In genomic region chrX:19833034-19833677, GRCh38 we compare ENCODE assay signal across 20 cellular contexts. TPM values are rescaled to one million over a fixed set of nuclear protein-coding genes. Genes with fewer than 3 reads are reported as not detected.
DNase-seq lines count a peak whose midpoint lies in the region; ATAC-seq and TF ChIP-seq lines count a peak whose summit lies in the region.
"Had no signal": no experiment of that assay in that cellular context is flagged by ENCODE, and none has a peak within 500 bp of the region (broad histone marks: within the 10 kb centered on the region; RNA-seq: fewer than 3 reads in every experiment).

No MANE protein-coding gene starts in this region.

- in situ Hi-C loops in GM13977 (cut with MboI; ENCODE audit: low pct_unique_long_range_greater_than_20kb, low sequenced_read_pairs, unreplicated experiment) = no loop called here

- TF ChIP-seq CTCF in Caco-2 (IDR thresholded peaks at IDR 0.05; ENCODE audit: insufficient read depth in 1 of 2, low read depth in 1 of 2, low read length in 1 of 2, severe bottlenecking in 1 of 2, unreplicated experiment in 1 of 2) (no peak), mucosa of descending colon (IDR thresholded peaks at IDR 0.05) (no peak), GM13977 (IDR thresholded peaks at IDR 0.05; ENCODE audit: extremely low read depth, insufficient read depth, missing control alignments) (no peak)

- H3K9me3 ChIP-seq in Caco-2 (no peaks in the 10 kb centered on the region), mucosa of descending colon (no peaks in the 10 kb centered on the region)
- H3K9me3 ChIP-seq in naive thymus-derived CD4-positive, alpha-beta T cell (ENCODE audit: control insufficient read depth in 2 of 3, low read length in 3 of 3) = no peaks in the 10 kb centered on the region
- H3K9me3 ChIP-seq: BE2C had no signal

- intact Hi-C loops in Caco-2 (cut with micrococcal nuclease; ENCODE audit: unreplicated experiment) = no loop called here
- intact Hi-C loops in activated T-helper 1 cell treated with anti-CD3 and anti-CD28 coated beads, Interleukin-12 subunit alpha, Interleukin-12 subunit beta, Interleukin-2, Interleukin-4 antibody, amounts not matched to agents 30 ng/mL and 10 ng/mL and 1 ng/mL, durations not matched to agents 14 hours and 24 hours and 36 hours (cut with micrococcal nuclease) = no loop called here
- intact Hi-C loops in naive thymus-derived CD4-positive, alpha-beta T cell (cut with micrococcal nuclease) = no loop called here
- intact Hi-C loops in mucosa of descending colon (cut with DNase I, micrococcal nuclease) = no loop called here

- no peak for ATAC-seq in naive thymus-derived CD4-positive, alpha-beta T cell
- ATAC-seq in mucosa of descending colon = no peak
- ATAC-seq: CD8-positive, alpha-beta T cell; PC-3 had no signal

- CTCF ChIA-PET in Caco-2 (lab: Charles Lee) = no interaction called here
- CTCF ChIA-PET in naive thymus-derived CD4-positive, alpha-beta T cell (lab: Charles Lee) = no interaction called here

- no peak overlapping the region for H3K4me3 Mint-ChIP-seq in T-helper 2 cell treated with Interferon-gamma antibody and Interleukin-4, amounts not matched to agents 5 μg/mL and 100 μg/mL, for 36 hours
- no peak overlapping the region for H3K4me3 Mint-ChIP-seq in Caco-2 (ENCODE audit: unreplicated experiment)
- no peak overlapping the region for H3K4me3 Mint-ChIP-seq in activated T-helper 1 cell treated with anti-CD3 and anti-CD28 coated beads, Interleukin-12 subunit alpha, Interleukin-12 subunit beta, Interleukin-2, Interleukin-4 antibody, amounts not matched to agents 30 ng/mL and 10 ng/mL and 1 ng/mL, durations not matched to agents 14 hours and 24 hours and 36 hours
- no peak overlapping the region for H3K4me3 Mint-ChIP-seq in naive thymus-derived CD4-positive, alpha-beta T cell
- H3K4me3 Mint-ChIP-seq: CD8-positive, alpha-beta T cell had no signal

- H3K36me3 ChIP-seq in Caco-2 (ENCODE audit: control insufficient read depth, insufficient read depth, low read length) (no peaks in the 10 kb centered on the region), mucosa of descending colon (ENCODE audit: low read depth) (no peaks in the 10 kb centered on the region)
- no peaks in the 10 kb centered on the region for H3K36me3 ChIP-seq in naive thymus-derived CD4-positive, alpha-beta T cell (ENCODE audit: control insufficient read depth in 2 of 3, insufficient read depth in 3 of 3, low read length in 3 of 3)
- H3K36me3 ChIP-seq: BE2C had no signal

- POLR2A ChIA-PET in Caco-2 (lab: Charles Lee) = no interaction called here
- POLR2A ChIA-PET in naive thymus-derived CD4-positive, alpha-beta T cell (lab: Charles Lee) = no interaction called here

- H3K27ac ChIP-seq in naive thymus-derived CD4-positive, alpha-beta T cell (ENCODE audit: low read depth, low read length) = no peak overlapping the region
- H3K27ac ChIP-seq: 22Rv1, RWPE1 had no signal

- DNase-seq in T-helper 2 cell treated with Interferon-gamma antibody and Interleukin-4, amounts not matched to agents 5 μg/mL and 100 μg/mL, for 36 hours (ENCODE audit: low spot score) = no peak
- DNase-seq in T-helper 2 cell (no peak), Caco-2 (no peak), mucosa of descending colon (no peak), GM13977 (ENCODE audit: low spot score) (no peak)
- no peak for DNase-seq in activated T-helper 1 cell treated with anti-CD3 and anti-CD28 coated beads, Interleukin-12 subunit alpha, Interleukin-12 subunit beta, Interleukin-2, Interleukin-4 antibody, amounts not matched to agents 30 ng/mL and 10 ng/mL and 1 ng/mL, durations not matched to agents 14 hours and 24 hours and 36 hours (ENCODE audit: low spot score)
- no peak for DNase-seq in naive thymus-derived CD4-positive, alpha-beta T cell
- no peak for DNase-seq in activated CD4-positive, alpha-beta T cell treated with anti-CD3 and anti-CD28 coated beads, Interleukin-2, amount 50 U/mL, for 4 hours
- DNase-seq: BE2C, DND-41, GOT3, KG1, NCI-H1048, NCI-H2081 treated with DMSO at 0.1 percent for 48 hours, NCI-H510A treated with DMSO at 0.1 percent for 48 hours, NCI-H82, PC-3 had no signal

- H3K4me1 Mint-ChIP-seq in T-helper 2 cell treated with Interferon-gamma antibody and Interleukin-4, amounts not matched to agents 5 μg/mL and 100 μg/mL, for 36 hours (ENCODE audit: low read depth) = peaks cover 34% of the 10 kb centered on the region
- H3K4me1 Mint-ChIP-seq in Caco-2 (ENCODE audit: low read depth, unreplicated experiment) = peaks cover 6% of the 10 kb centered on the region
- peaks cover 13% of the 10 kb centered on the region for H3K4me1 Mint-ChIP-seq in activated T-helper 1 cell treated with anti-CD3 and anti-CD28 coated beads, Interleukin-12 subunit alpha, Interleukin-12 subunit beta, Interleukin-2, Interleukin-4 antibody, amounts not matched to agents 30 ng/mL and 10 ng/mL and 1 ng/mL, durations not matched to agents 14 hours and 24 hours and 36 hours (ENCODE audit: low read depth)
- H3K4me1 Mint-ChIP-seq in naive thymus-derived CD4-positive, alpha-beta T cell = peaks cover 10 to 47% (median 39%) of the 10 kb centered on the region in 7 donors

- H3K27me3 ChIP-seq in Caco-2 (replicated peaks; ENCODE audit: control insufficient read depth, insufficient read depth, low read length) = no peaks in the 10 kb centered on the region
- no peaks in the 10 kb centered on the region for H3K27me3 ChIP-seq in naive thymus-derived CD4-positive, alpha-beta T cell (ENCODE audit: control insufficient read depth in 2 of 2, insufficient read depth in 2 of 2, low read length in 2 of 2)
- H3K27me3 ChIP-seq: BE2C had no signal

- H3K4me3 ChIP-seq in Caco-2 (ENCODE audit: low read depth, low read length) (no peak overlapping the region), mucosa of descending colon (no peak overlapping the region)
- H3K4me3 ChIP-seq in naive thymus-derived CD4-positive, alpha-beta T cell (ENCODE audit: low read length) = no peak overlapping the region

- no TSS peak for BruUV-seq in Caco-2 (replicated peaks; lab: Mats Ljungman, UMichigan)

- H3K27ac Mint-ChIP-seq in T-helper 2 cell treated with Interferon-gamma antibody and Interleukin-4, amounts not matched to agents 5 μg/mL and 100 μg/mL, for 36 hours = peak overlapping the region; percentile 57
- peak overlapping the region; percentile 14 for H3K27ac Mint-ChIP-seq in Caco-2 (ENCODE audit: unreplicated experiment)
- peak overlapping the region; percentile 52 for H3K27ac Mint-ChIP-seq in activated T-helper 1 cell treated with anti-CD3 and anti-CD28 coated beads, Interleukin-12 subunit alpha, Interleukin-12 subunit beta, Interleukin-2, Interleukin-4 antibody, amounts not matched to agents 30 ng/mL and 10 ng/mL and 1 ng/mL, durations not matched to agents 14 hours and 24 hours and 36 hours
- H3K27ac Mint-ChIP-seq in naive thymus-derived CD4-positive, alpha-beta T cell = peak overlapping the region in 5 of 9 donors; percentile 21 to 74 (median 37)
- H3K27ac Mint-ChIP-seq: CD8-positive, alpha-beta T cell had no signal

- H3K36me3 Mint-ChIP-seq in T-helper 2 cell treated with Interferon-gamma antibody and Interleukin-4, amounts not matched to agents 5 μg/mL and 100 μg/mL, for 36 hours (ENCODE audit: low read depth) = peaks cover 33% of the 10 kb centered on the region
- H3K36me3 Mint-ChIP-seq in Caco-2 (ENCODE audit: insufficient read depth, unreplicated experiment) = no peaks in the 10 kb centered on the region
- H3K36me3 Mint-ChIP-seq in activated T-helper 1 cell treated with anti-CD3 and anti-CD28 coated beads, Interleukin-12 subunit alpha, Interleukin-12 subunit beta, Interleukin-2, Interleukin-4 antibody, amounts not matched to agents 30 ng/mL and 10 ng/mL and 1 ng/mL, durations not matched to agents 14 hours and 24 hours and 36 hours (ENCODE audit: low read depth) = peaks cover 23% of the 10 kb centered on the region
- peaks cover 0 to 27% (median 0%) of the 10 kb centered on the region in 5 donors for H3K36me3 Mint-ChIP-seq in naive thymus-derived CD4-positive, alpha-beta T cell

- no peaks in the 10 kb centered on the region for H3K27me3 Mint-ChIP-seq in T-helper 2 cell treated with Interferon-gamma antibody and Interleukin-4, amounts not matched to agents 5 μg/mL and 100 μg/mL, for 36 hours (ENCODE audit: low read depth)
- H3K27me3 Mint-ChIP-seq in Caco-2 (ENCODE audit: insufficient read depth, unreplicated experiment) = no peaks in the 10 kb centered on the region
- H3K27me3 Mint-ChIP-seq in activated T-helper 1 cell treated with anti-CD3 and anti-CD28 coated beads, Interleukin-12 subunit alpha, Interleukin-12 subunit beta, Interleukin-2, Interleukin-4 antibody, amounts not matched to agents 30 ng/mL and 10 ng/mL and 1 ng/mL, durations not matched to agents 14 hours and 24 hours and 36 hours (ENCODE audit: insufficient read depth) = no peaks in the 10 kb centered on the region
- no peaks in the 10 kb centered on the region for H3K27me3 Mint-ChIP-seq in naive thymus-derived CD4-positive, alpha-beta T cell

- H3K4me1 ChIP-seq in Caco-2 (peaks cover 8% of the 10 kb centered on the region; the same call in 1 of the 2 replicates), mucosa of descending colon (ENCODE audit: low read depth) (no peaks in the 10 kb centered on the region)
- peaks cover 6 to 9% of the 10 kb centered on the region in 2 donors for H3K4me1 ChIP-seq in naive thymus-derived CD4-positive, alpha-beta T cell (ENCODE audit: control insufficient read depth in 2 of 2, insufficient read depth in 2 of 2, low read length in 2 of 2)
- H3K4me1 ChIP-seq: BE2C had no signal

- peaks cover 7% of the 10 kb centered on the region for H3K9me3 Mint-ChIP-seq in T-helper 2 cell treated with Interferon-gamma antibody and Interleukin-4, amounts not matched to agents 5 μg/mL and 100 μg/mL, for 36 hours
- H3K9me3 Mint-ChIP-seq in Caco-2 (ENCODE audit: unreplicated experiment) = no peaks in the 10 kb centered on the region
- peaks cover 4% of the 10 kb centered on the region for H3K9me3 Mint-ChIP-seq in activated T-helper 1 cell treated with anti-CD3 and anti-CD28 coated beads, Interleukin-12 subunit alpha, Interleukin-12 subunit beta, Interleukin-2, Interleukin-4 antibody, amounts not matched to agents 30 ng/mL and 10 ng/mL and 1 ng/mL, durations not matched to agents 14 hours and 24 hours and 36 hours
- H3K9me3 Mint-ChIP-seq in naive thymus-derived CD4-positive, alpha-beta T cell = peaks cover 0 to 8% (median 0%) of the 10 kb centered on the region in 11 donors
- H3K9me3 Mint-ChIP-seq: CD8-positive, alpha-beta T cell had no signal

RNA-seq across cellular contexts. Expression of gene SH3KBP1, which starts 54.2 kb away (rescaled TPM):
- total RNA-seq in Caco-2 (2022) (49.1 and 61.5 TPM in 2 replicates), mucosa of descending colon (10 to 100 TPM; 31.5 to 97.2 (median 47.3) TPM)
- 69.1 and 73.9 TPM in 2 replicates for total RNA-seq in activated T-helper 1 cell treated with anti-CD3 and anti-CD28 coated beads, Interleukin-12 subunit alpha, Interleukin-12 subunit beta, Interleukin-2, Interleukin-4 antibody, amounts not matched to agents 30 ng/mL and 10 ng/mL and 1 ng/mL, durations not matched to agents 14 hours and 24 hours and 36 hours
- total RNA-seq in naive thymus-derived CD4-positive, alpha-beta T cell = 100 to 1,000 TPM; 103 to 130 (median 129) TPM
- 100 to 1,000 TPM; 137 to 183 TPM for polyA plus RNA-seq in naive thymus-derived CD4-positive, alpha-beta T cell
